ENCODE assay signal across 12 cellular contexts in the genomic region with DNA sequence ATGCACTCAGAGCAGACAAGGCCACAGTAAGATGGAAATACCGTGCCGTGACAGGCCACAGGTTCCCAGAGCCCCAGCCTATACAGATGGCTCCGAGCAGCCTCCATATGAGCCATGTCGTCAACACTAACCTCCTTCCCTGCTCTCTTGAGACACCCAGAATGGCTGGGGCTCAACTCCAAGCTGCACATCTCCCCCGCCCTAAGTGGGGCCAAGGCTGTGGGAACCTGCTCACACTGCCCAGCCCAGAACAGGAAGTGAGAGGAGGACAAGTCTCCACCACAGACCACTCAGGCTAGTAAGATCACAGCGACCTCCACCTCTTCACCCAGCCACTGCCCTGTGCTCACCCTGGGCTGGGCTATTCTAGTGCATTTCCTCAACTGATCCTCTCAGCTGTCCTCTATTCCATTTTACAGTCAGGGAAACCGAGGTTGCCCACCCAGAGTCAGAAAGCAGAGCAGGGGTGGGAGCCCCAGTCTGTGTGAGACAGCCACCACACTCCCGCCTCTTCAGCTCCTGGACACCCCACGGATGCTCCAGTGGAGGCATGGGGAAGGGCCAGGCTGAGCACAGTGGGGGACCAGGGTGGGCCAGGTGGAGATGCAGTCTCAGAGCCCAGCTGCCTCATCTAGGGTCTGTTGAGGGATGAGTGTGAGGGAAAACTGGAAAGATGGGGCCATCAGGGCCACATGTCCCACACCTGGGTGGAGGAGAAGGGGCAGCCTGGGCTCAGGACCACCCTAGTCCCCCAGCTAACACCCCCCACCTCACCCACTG. TPM values are rescaled to one million over a fixed set of nuclear protein-coding genes. Genes with fewer than 3 reads are reported as not detected.
DNase-seq lines count a peak whose midpoint lies in the region; ATAC-seq and TF ChIP-seq lines count a peak whose summit lies in the region.
"Had no signal": no experiment of that assay in that cellular context is flagged by ENCODE, and none has a peak within 500 bp of the region (broad histone marks: within the 10 kb centered on the region; RNA-seq: fewer than 3 reads in every experiment).

No MANE protein-coding gene starts in this region.

- H3K4me3 ChIP-seq in WERI-Rb-1 (ENCODE audit: low read depth, low read length), result no peak overlapping the region

- no peaks in the 10 kb centered on the region for H3K9me3 Mint-ChIP-seq in activated T-helper 17 cell treated with anti-CD3 and anti-CD28 coated beads, Interleukin-2, amount 50 U/mL, for 72 hours

- peaks cover 5% of the 10 kb centered on the region for H3K27me3 ChIP-seq in WERI-Rb-1 (ENCODE audit: insufficient read depth, low read depth, severe bottlenecking)

- H3K36me3 ChIP-seq in WERI-Rb-1, result no peaks in the 10 kb centered on the region

- no peak overlapping the region for H3K4me3 Mint-ChIP-seq in activated T-helper 17 cell treated with anti-CD3 and anti-CD28 coated beads, Interleukin-2, amount 50 U/mL, for 72 hours

- peaks cover 2% of the 10 kb centered on the region for H3K27me3 Mint-ChIP-seq in activated T-helper 17 cell treated with anti-CD3 and anti-CD28 coated beads, Interleukin-2, amount 50 U/mL, for 72 hours

- H3K36me3 Mint-ChIP-seq in activated T-helper 17 cell treated with anti-CD3 and anti-CD28 coated beads, Interleukin-2, amount 50 U/mL, for 72 hours (ENCODE audit: low read depth), result no peaks in the 10 kb centered on the region

- no peak overlapping the region for H3K27ac Mint-ChIP-seq in activated T-helper 17 cell treated with anti-CD3 and anti-CD28 coated beads, Interleukin-2, amount 50 U/mL, for 72 hours

- ATAC-seq in HG02571 (IDR thresholded peaks at IDR 0.05; ENCODE audit: unreplicated experiment), result peak; percentile 50
- ATAC-seq in activated T-helper 17 cell treated with anti-CD3 and anti-CD28 coated beads, Interleukin-2, amount 50 U/mL, for 72 hours (replicated peaks), result no peak

- no peak overlapping the region for H3K27ac ChIP-seq in WERI-Rb-1

- DNase-seq in GM10248 (ENCODE audit: extremely low spot score) (peak; percentile 41), NOMO-1 treated with DMSO at 0.1 percent for 48 hours (lab: John Stamatoyannopoulos, UW; ENCODE audit: unreplicated experiment) (peak; percentile 77), midbrain (lab: John Stamatoyannopoulos, UW) (peak; percentile 25), WERI-Rb-1 (no peak), SHP77 treated with DMSO at 0.1 percent for 48 hours (lab: John Stamatoyannopoulos, UW) (no peak), DMS79 (lab: John Stamatoyannopoulos, UW) (no peak)
- DNase-seq: NCI-H1105, NCI-H524 treated with DMSO at 0.1 percent for 48 hours, SHP77 had no signal

- TF ChIP-seq CTCF in GM10248 (IDR thresholded peaks at IDR 0.05; ENCODE audit: control extremely low read depth, extremely low read depth, low read depth, missing control alignments) (no peak), WERI-Rb-1 (IDR thresholded peaks at IDR 0.05; ENCODE audit: low read depth, low read length) (no peak)

- POLR2A ChIA-PET in GM10248 (lab: Yijun Ruan, JAX), result no interaction called here

- H3K9me3 ChIP-seq in WERI-Rb-1 (ENCODE audit: severe bottlenecking), result no peaks in the 10 kb centered on the region

- CTCF ChIA-PET in GM10248 (lab: Yijun Ruan, JAX), result interaction anchor here (1.3 kb wide), 1 partner anchor 21 kb away, joined by 4 read pairs; no protein-coding TSS in a partner anchor

- H3K4me1 Mint-ChIP-seq in activated T-helper 17 cell treated with anti-CD3 and anti-CD28 coated beads, Interleukin-2, amount 50 U/mL, for 72 hours, result no peaks in the 10 kb centered on the region

RNA-seq across cellular contexts. Expression of a gene that starts 11.6 kb away (rescaled TPM):
- total RNA-seq in activated T-helper 17 cell treated with anti-CD3 and anti-CD28 coated beads, Interleukin-2, amount 50 U/mL, for 72 hours, result not detected
- total RNA-seq: pulmonary artery endothelial cell had no signal

Comparison
In these comparisons a context has a peak if more than half of its experiments do, and no peak if none do; other contexts are left out.
1. DNase-seq: peak in GM10248 (single experiment), NOMO-1 treated with DMSO at 0.1 percent for 48 hours (single experiment) and midbrain (single experiment); none in WERI-Rb-1 (single experiment), SHP77 treated with DMSO at 0.1 percent for 48 hours (single experiment) and DMS79 (single experiment).